2 cellular contexts compared by ENCODE assay signal in genomic region chr17:76155988-76156661, GRCh38.
TF ChIP-seq lines count a peak whose summit lies in the region.

No MANE protein-coding gene starts in this region.

TF ChIP-seq in WTC11, 78 proteins besides CTCF, POLR2A, EP300 and RAD21:
- TF ChIP-seq FOXJ3 (CRISPR knock-in tag; IDR thresholded peaks at IDR 0.05; ENCODE audit: borderline replicate concordance) = no peak
- no peak for TF ChIP-seq FOXK1 (CRISPR knock-in tag; IDR thresholded peaks at IDR 0.05)
- TF ChIP-seq JUN (CRISPR knock-in tag; IDR thresholded peaks at IDR 0.05) = no peak
- TF ChIP-seq ZNF317 (CRISPR knock-in tag; IDR thresholded peaks at IDR 0.05; ENCODE audit: borderline replicate concordance, low read depth) = no peak
- TF ChIP-seq FOXP1 (CRISPR knock-in tag; IDR thresholded peaks at IDR 0.05; ENCODE audit: borderline replicate concordance) = no peak
- TF ChIP-seq AR (CRISPR knock-in tag; IDR thresholded peaks at IDR 0.05) = no peak
- no peak for TF ChIP-seq ZNF219 (CRISPR knock-in tag; IDR thresholded peaks at IDR 0.05; ENCODE audit: borderline replicate concordance)
- TF ChIP-seq EMX1 (CRISPR knock-in tag; IDR thresholded peaks at IDR 0.05) = no peak
- TF ChIP-seq CREM (CRISPR knock-in tag; IDR thresholded peaks at IDR 0.05) = no peak
- TF ChIP-seq AFF4 (CRISPR knock-in tag; IDR thresholded peaks at IDR 0.05; ENCODE audit: borderline replicate concordance) = no peak

TF ChIP-seq in HepG2, 621 proteins besides CTCF, POLR2A, EP300 and RAD21:
- TF ChIP-seq ZNF772 (CRISPR knock-in tag; IDR thresholded peaks at IDR 0.05) = no peak
- TF ChIP-seq ZBTB33 (CRISPR knock-in tag; IDR thresholded peaks at IDR 0.05) = peak; percentile 95
- TF ChIP-seq ZNF562 (CRISPR knock-in tag; IDR thresholded peaks at IDR 0.05; ENCODE audit: borderline replicate concordance) = no peak
- no peak for TF ChIP-seq HDAC6 (IDR thresholded peaks at IDR 0.05; ENCODE audit: low read depth, low read length)
- TF ChIP-seq PRDM10 (CRISPR knock-in tag; IDR thresholded peaks at IDR 0.05; ENCODE audit: low read depth) = no peak
TF ChIP-seq in HepG2: peak in this region for 1.
